2 cellular contexts compared by ENCODE assay signal in genomic region chr7:33215992-33216391, GRCh38.
TF ChIP-seq lines count a peak whose summit lies in the region.

No MANE protein-coding gene starts in this region.

TF ChIP-seq in HepG2, 621 proteins besides CTCF, POLR2A, EP300 and RAD21 (continued from another document and continues in another):
- TF ChIP-seq NR2F2 (IDR thresholded peaks at IDR 0.05; ENCODE audit: borderline replicate concordance, low read depth) (peak; percentile 93), NCOA2 (CRISPR knock-in tag; IDR thresholded peaks at IDR 0.05) (peak; percentile 93), RARA (CRISPR knock-in tag; IDR thresholded peaks at IDR 0.05) (peak; percentile 85), ZBTB10 (CRISPR knock-in tag; IDR thresholded peaks at IDR 0.05; ENCODE audit: borderline replicate concordance) (no peak), ZNF557 (CRISPR knock-in tag; IDR thresholded peaks at IDR 0.05) (no peak), HNF4A (CRISPR knock-in tag; IDR thresholded peaks at IDR 0.05) (peak; percentile 96), ZKSCAN8 (CRISPR knock-in tag; IDR thresholded peaks at IDR 0.05; ENCODE audit: borderline replicate concordance) (peak; percentile 91; the same call in 1 of the 2 replicates), PITX1 (CRISPR knock-in tag; IDR thresholded peaks at IDR 0.05) (peak; percentile 92), HOXA5 (CRISPR knock-in tag; IDR thresholded peaks at IDR 0.05) (peak; percentile 71; the same call in 1 of the 2 replicates), ISL2 (CRISPR knock-in tag; IDR thresholded peaks at IDR 0.05) (peak; percentile 92), FOXA3 (CRISPR knock-in tag; IDR thresholded peaks at IDR 0.05) (peak; percentile 90), ZNF512 (CRISPR knock-in tag; IDR thresholded peaks at IDR 0.05) (no peak), ZNF546 (CRISPR knock-in tag; conservative IDR thresholded peaks at IDR 0.05) (no peak)
- TF ChIP-seq, protein P1, sequence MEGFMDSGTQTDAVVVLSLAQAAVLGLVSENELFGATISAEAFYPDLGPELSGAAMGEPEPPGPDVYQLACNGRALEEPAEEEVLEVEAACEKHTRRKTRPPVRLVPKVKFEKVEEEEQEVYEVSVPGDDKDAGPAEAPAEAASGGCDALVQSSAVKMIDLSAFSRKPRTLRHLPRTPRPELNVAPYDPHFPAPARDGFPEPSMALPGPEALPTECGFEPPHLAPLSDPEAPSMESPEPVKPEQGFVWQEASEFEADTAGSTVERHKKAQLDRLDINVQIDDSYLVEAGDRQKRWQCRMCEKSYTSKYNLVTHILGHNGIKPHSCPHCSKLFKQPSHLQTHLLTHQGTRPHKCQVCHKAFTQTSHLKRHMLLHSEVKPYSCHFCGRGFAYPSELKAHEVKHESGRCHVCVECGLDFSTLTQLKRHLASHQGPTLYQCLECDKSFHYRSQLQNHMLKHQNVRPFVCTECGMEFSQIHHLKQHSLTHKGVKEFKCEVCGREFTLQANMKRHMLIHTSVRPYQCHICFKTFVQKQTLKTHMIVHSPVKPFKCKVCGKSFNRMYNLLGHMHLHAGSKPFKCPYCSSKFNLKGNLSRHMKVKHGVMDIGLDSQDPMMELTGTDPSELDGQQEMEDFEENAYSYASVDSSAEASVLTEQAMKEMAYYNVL (CRISPR knock-in tag; IDR thresholded peaks at IDR 0.05; ENCODE audit: borderline replicate concordance), result peak; percentile 48; the same call in 1 of the 2 replicates
- TF ChIP-seq, protein P2, sequence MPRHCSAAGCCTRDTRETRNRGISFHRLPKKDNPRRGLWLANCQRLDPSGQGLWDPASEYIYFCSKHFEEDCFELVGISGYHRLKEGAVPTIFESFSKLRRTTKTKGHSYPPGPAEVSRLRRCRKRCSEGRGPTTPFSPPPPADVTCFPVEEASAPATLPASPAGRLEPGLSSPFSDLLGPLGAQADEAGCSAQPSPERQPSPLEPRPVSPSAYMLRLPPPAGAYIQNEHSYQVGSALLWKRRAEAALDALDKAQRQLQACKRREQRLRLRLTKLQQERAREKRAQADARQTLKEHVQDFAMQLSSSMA (CRISPR knock-in tag; IDR thresholded peaks at IDR 0.05), result no peak
- TF ChIP-seq, protein P3, sequence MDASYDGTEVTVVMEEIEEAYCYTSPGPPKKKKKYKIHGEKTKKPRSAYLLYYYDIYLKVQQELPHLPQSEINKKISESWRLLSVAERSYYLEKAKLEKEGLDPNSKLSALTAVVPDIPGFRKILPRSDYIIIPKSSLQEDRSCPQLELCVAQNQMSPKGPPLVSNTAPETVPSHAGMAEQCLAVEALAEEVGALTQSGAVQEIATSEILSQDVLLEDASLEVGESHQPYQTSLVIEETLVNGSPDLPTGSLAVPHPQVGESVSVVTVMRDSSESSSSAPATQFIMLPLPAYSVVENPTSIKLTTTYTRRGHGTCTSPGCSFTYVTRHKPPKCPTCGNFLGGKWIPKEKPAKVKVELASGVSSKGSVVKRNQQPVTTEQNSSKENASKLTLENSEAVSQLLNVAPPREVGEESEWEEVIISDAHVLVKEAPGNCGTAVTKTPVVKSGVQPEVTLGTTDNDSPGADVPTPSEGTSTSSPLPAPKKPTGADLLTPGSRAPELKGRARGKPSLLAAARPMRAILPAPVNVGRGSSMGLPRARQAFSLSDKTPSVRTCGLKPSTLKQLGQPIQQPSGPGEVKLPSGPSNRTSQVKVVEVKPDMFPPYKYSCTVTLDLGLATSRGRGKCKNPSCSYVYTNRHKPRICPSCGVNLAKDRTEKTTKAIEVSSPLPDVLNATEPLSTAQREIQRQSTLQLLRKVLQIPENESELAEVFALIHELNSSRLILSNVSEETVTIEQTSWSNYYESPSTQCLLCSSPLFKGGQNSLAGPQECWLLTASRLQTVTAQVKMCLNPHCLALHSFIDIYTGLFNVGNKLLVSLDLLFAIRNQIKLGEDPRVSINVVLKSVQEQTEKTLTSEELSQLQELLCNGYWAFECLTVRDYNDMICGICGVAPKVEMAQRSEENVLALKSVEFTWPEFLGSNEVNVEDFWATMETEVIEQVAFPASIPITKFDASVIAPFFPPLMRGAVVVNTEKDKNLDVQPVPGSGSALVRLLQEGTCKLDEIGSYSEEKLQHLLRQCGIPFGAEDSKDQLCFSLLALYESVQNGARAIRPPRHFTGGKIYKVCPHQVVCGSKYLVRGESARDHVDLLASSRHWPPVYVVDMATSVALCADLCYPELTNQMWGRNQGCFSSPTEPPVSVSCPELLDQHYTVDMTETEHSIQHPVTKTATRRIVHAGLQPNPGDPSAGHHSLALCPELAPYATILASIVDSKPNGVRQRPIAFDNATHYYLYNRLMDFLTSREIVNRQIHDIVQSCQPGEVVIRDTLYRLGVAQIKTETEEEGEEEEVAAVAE (CRISPR knock-in tag; IDR thresholded peaks at IDR 0.05; ENCODE audit: borderline replicate concordance), result 0 out of 2 replicates have a peak, but pooled peaks have one; percentile 64

TF ChIP-seq in WTC11, 78 proteins besides CTCF, POLR2A, EP300 and RAD21 (continued from another document):
- no peak for TF ChIP-seq ZNF425 (CRISPR knock-in tag; conservative IDR thresholded peaks at IDR 0.05)
- no peak for TF ChIP-seq ZBTB21 (CRISPR knock-in tag; IDR thresholded peaks at IDR 0.05; ENCODE audit: borderline replicate concordance)
- TF ChIP-seq IRF2 (CRISPR knock-in tag; IDR thresholded peaks at IDR 0.05; ENCODE audit: borderline replicate concordance, low read depth), result no peak
- TF ChIP-seq ZNF219 (CRISPR knock-in tag; IDR thresholded peaks at IDR 0.05; ENCODE audit: borderline replicate concordance), result no peak
- TF ChIP-seq NR2C2 (CRISPR knock-in tag; IDR thresholded peaks at IDR 0.05), result no peak
- no peak for TF ChIP-seq CREM (CRISPR knock-in tag; IDR thresholded peaks at IDR 0.05)
- TF ChIP-seq E2F5 (CRISPR knock-in tag; IDR thresholded peaks at IDR 0.05), result no peak
- no peak for TF ChIP-seq NFATC4 (CRISPR knock-in tag; IDR thresholded peaks at IDR 0.05)
- TF ChIP-seq NR3C1 (CRISPR knock-in tag; conservative IDR thresholded peaks at IDR 0.05; ENCODE audit: low read depth), result no peak
- no peak for TF ChIP-seq FOXP4 (CRISPR knock-in tag; IDR thresholded peaks at IDR 0.05)
- TF ChIP-seq FOXK1 (CRISPR knock-in tag; IDR thresholded peaks at IDR 0.05), result no peak
- TF ChIP-seq ZNF232 (CRISPR knock-in tag; IDR thresholded peaks at IDR 0.05), result no peak
- TF ChIP-seq ERG (CRISPR knock-in tag; IDR thresholded peaks at IDR 0.05), result no peak
- no peak for TF ChIP-seq ARID4B (CRISPR knock-in tag; IDR thresholded peaks at IDR 0.05; ENCODE audit: borderline replicate concordance)
